ENCODE assay signal across 30 cellular contexts in the genomic region with DNA sequence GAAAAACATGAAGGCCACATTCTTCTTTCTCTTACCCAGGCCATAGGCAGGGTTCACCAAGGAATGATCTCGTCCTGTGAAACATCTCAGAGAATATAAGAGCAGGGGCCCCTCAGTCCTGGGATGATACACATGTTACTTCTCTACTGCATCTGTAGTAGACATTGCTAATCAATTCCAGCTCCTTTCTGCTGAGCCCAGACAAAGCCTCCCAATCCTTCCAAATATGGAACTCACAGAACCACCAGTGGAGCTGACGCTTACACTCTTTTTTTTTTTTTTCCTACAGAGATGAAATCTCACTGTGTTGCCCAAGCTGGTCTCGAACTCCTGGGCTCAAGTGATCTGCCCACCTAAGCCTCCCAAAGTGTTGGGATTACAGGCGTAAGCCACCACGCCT. TPM values are rescaled to one million over a fixed set of nuclear protein-coding genes. Genes with fewer than 3 reads are reported as not detected.
DNase-seq lines count a peak whose midpoint lies in the region; ATAC-seq, FAIRE-seq and TF ChIP-seq lines count a peak whose summit lies in the region.
"Had no signal": no experiment of that assay in that cellular context is flagged by ENCODE, and none has a peak within 500 bp of the region (broad histone marks: within the 10 kb centered on the region; RNA-seq: fewer than 3 reads in every experiment).

No MANE protein-coding gene starts in this region.

- CTCF ChIA-PET in Calu3 (lab: Charles Lee) = interaction anchor here (0.7 kb wide), 4 partner anchors 17 to 1198 kb away, joined by 3 to 6 read pairs (median 3); no protein-coding TSS in a partner anchor

- TF ChIP-seq POLR2A in suprapubic skin (IDR thresholded peaks at IDR 0.05) = no peak

- no TSS peak for BruUV-seq in Calu3 (replicated peaks; lab: Mats Ljungman, UMichigan)

- no peak for ATAC-seq in GM18868 (IDR thresholded peaks at IDR 0.05; ENCODE audit: unreplicated experiment)
- no peak for ATAC-seq in HG03175 (IDR thresholded peaks at IDR 0.05; ENCODE audit: unreplicated experiment)
- ATAC-seq: stimulated activated memory B cell treated with anti-CD40 and anti-IgM and Interleukin-4, amounts not matched to agents 10 μg/mL and 1 μg/mL and 100 μg/mL, for 72 hours; WTC11 had no signal

- DNase-seq in SK-N-MC (ENCODE audit: low read depth, low spot score) = no peak
- DNase-seq in kidney = peak; percentile 6
- no peak for DNase-seq in suprapubic skin (ENCODE audit: low spot score in 2 of 2)
- DNase-seq in Calu3 = no peak
- DNase-seq: activated CD4-positive, alpha-beta T cell treated with anti-CD3 and anti-CD28 coated beads, Interleukin-2, amount 50 U/mL, for 1 hour; activated naive CD4-positive, alpha-beta T cell treated with anti-CD3 and anti-CD28 coated beads for 36 hours; aorta; COR-L47; DMS79 treated with DMSO at 0.1 percent for 48 hours; head of caudate nucleus; kidney glomerular epithelial cell; mammary epithelial cell; NCI-H1092; NCI-H1694 treated with DMSO at 0.1 percent for 48 hours; NCI-H524; PC-9; SHP77; stimulated activated CD4-positive, alpha-beta T cell treated with anti-CD3 and anti-CD28 coated beads, Interleukin-4, amount 100 ng/mL, for 4 hours; SW 1271; trophoblast cell had no signal

- no peak for FAIRE-seq in kidney (lab: Jason Lieb, UNC)

- H3K4me1 Mint-ChIP-seq in brain = peaks cover 7% of the 10 kb centered on the region
- no peaks in the 10 kb centered on the region for H3K4me1 Mint-ChIP-seq in Calu3 (ENCODE audit: low read depth, unreplicated experiment)
- H3K4me1 Mint-ChIP-seq: central memory CD8-positive, alpha-beta T cell; neural progenitor cell; stimulated activated memory B cell treated with anti-CD40 and anti-IgM and Interleukin-4, amounts not matched to agents 10 μg/mL and 1 μg/mL and 100 μg/mL, for 72 hours; WTC11 had no signal

- no peaks in the 10 kb centered on the region for H3K36me3 ChIP-seq in SK-N-MC (ENCODE audit: insufficient read depth, low read length)
- H3K36me3 ChIP-seq in kidney (ENCODE audit: control insufficient read depth in 1 of 2, insufficient read depth in 2 of 2, low read length in 2 of 2) = no peaks in the 10 kb centered on the region
- H3K36me3 ChIP-seq in suprapubic skin = no peaks in the 10 kb centered on the region
- H3K36me3 ChIP-seq: neural progenitor cell had no signal

- H3K27me3 Mint-ChIP-seq in brain (no peaks in the 10 kb centered on the region), Calu3 (ENCODE audit: unreplicated experiment) (no peaks in the 10 kb centered on the region)
- H3K27me3 Mint-ChIP-seq: central memory CD8-positive, alpha-beta T cell; IgD-negative memory B cell; stimulated activated memory B cell treated with anti-CD40 and anti-IgM and Interleukin-4, amounts not matched to agents 10 μg/mL and 1 μg/mL and 100 μg/mL, for 72 hours had no signal

- TF ChIP-seq CTCF in brain (conservative IDR thresholded peaks at IDR 0.05) = no peak
- TF ChIP-seq CTCF in kidney (IDR thresholded peaks at IDR 0.05; ENCODE audit: borderline replicate concordance, extremely low read depth, insufficient read depth) = no peak
- no peak for TF ChIP-seq CTCF in suprapubic skin (IDR thresholded peaks at IDR 0.05)
- no peak for TF ChIP-seq CTCF in Calu3 (IDR thresholded peaks at IDR 0.05; ENCODE audit: unreplicated experiment)

- intact Hi-C loops in kidney (cut with DNase I) (no loop called here), Calu3 (cut with micrococcal nuclease; ENCODE audit: unreplicated experiment) (no loop called here)

- H3K27ac Mint-ChIP-seq in brain (peak overlapping the region in 3 of 5 experiments; percentile 8 to 78 (median 60)), Calu3 (ENCODE audit: unreplicated experiment) (no peak overlapping the region)
- H3K27ac Mint-ChIP-seq: activated naive CD4-positive, alpha-beta T cell treated with anti-CD3 and anti-CD28 coated beads for 36 hours; IgD-negative memory B cell; neural progenitor cell; stimulated activated memory B cell treated with anti-CD40 and anti-IgM and Interleukin-4, amounts not matched to agents 10 μg/mL and 1 μg/mL and 100 μg/mL, for 72 hours; WTC11 had no signal

- H3K4me3 Mint-ChIP-seq in brain = no peak overlapping the region
- no peak overlapping the region for H3K4me3 Mint-ChIP-seq in Calu3 (ENCODE audit: low read depth, unreplicated experiment)
- H3K4me3 Mint-ChIP-seq: activated naive CD4-positive, alpha-beta T cell treated with anti-CD3 and anti-CD28 coated beads for 36 hours; central memory CD8-positive, alpha-beta T cell; IgD-negative memory B cell; neural progenitor cell; stimulated activated memory B cell treated with anti-CD40 and anti-IgM and Interleukin-4, amounts not matched to agents 10 μg/mL and 1 μg/mL and 100 μg/mL, for 72 hours; WTC11 had no signal

- H3K4me1 ChIP-seq in kidney (ENCODE audit: control insufficient read depth in 1 of 2, insufficient read depth in 1 of 2, low read depth in 1 of 2, low read length in 2 of 2) (peaks cover 11 to 12% of the 10 kb centered on the region in 2 donors), suprapubic skin (peaks cover 2% of the 10 kb centered on the region)
- H3K4me1 ChIP-seq: HAP-1, neural progenitor cell had no signal

- H3K27ac ChIP-seq in SK-N-MC (peak overlapping the region; percentile 21; the same call in 1 of the 2 replicates), kidney (ENCODE audit: low read depth in 2 of 2, low read length in 2 of 2) (no peak overlapping the region), suprapubic skin (peak overlapping the region; percentile 38)
- H3K27ac ChIP-seq: neural progenitor cell, PC-9 had no signal

- TF ChIP-seq EP300 in suprapubic skin (IDR thresholded peaks at IDR 0.05) = no peak

- 87% methylated on average over 5 of the region's 5 CpGs for WGBS in suprapubic skin

- no peaks in the 10 kb centered on the region for H3K27me3 ChIP-seq in suprapubic skin
- H3K27me3 ChIP-seq: BLaER1, neural progenitor cell had no signal

- no peak overlapping the region for H3K9ac ChIP-seq in SK-N-MC (ENCODE audit: insufficient read length)
- no peak overlapping the region for H3K9ac ChIP-seq in kidney (ENCODE audit: low read length in 2 of 2)
- H3K9ac ChIP-seq: BLaER1, neural progenitor cell had no signal

- H3K36me3 Mint-ChIP-seq in brain (peaks cover 34% of the 10 kb centered on the region), Calu3 (ENCODE audit: insufficient read depth, unreplicated experiment) (no peaks in the 10 kb centered on the region)
- H3K36me3 Mint-ChIP-seq: neural progenitor cell, WTC11 had no signal

- no peaks in the 10 kb centered on the region for H3K9me3 ChIP-seq in SK-N-MC (ENCODE audit: low read depth, low read length)
- no peaks in the 10 kb centered on the region for H3K9me3 ChIP-seq in kidney (ENCODE audit: control insufficient read depth in 1 of 2, low read length in 2 of 2)
- no peaks in the 10 kb centered on the region for H3K9me3 ChIP-seq in suprapubic skin
- H3K9me3 ChIP-seq: BLaER1, HAP-1 had no signal

- no peaks in the 10 kb centered on the region for H3K9me3 Mint-ChIP-seq in brain
- no peaks in the 10 kb centered on the region for H3K9me3 Mint-ChIP-seq in Calu3 (ENCODE audit: low read depth, unreplicated experiment)
- H3K9me3 Mint-ChIP-seq: activated naive CD4-positive, alpha-beta T cell treated with anti-CD3 and anti-CD28 coated beads for 36 hours; central memory CD8-positive, alpha-beta T cell; IgD-negative memory B cell; neural progenitor cell; stimulated activated memory B cell treated with anti-CD40 and anti-IgM and Interleukin-4, amounts not matched to agents 10 μg/mL and 1 μg/mL and 100 μg/mL, for 72 hours had no signal

- H3K4me3 ChIP-seq in SK-N-MC (no peak overlapping the region), kidney (ENCODE audit: low read length in 2 of 2) (no peak overlapping the region), suprapubic skin (no peak overlapping the region)
- H3K4me3 ChIP-seq: BLaER1, HAP-1, neural progenitor cell, PC-9 had no signal

RNA-seq across cellular contexts. Expression of a gene that starts 9.1 kb away (rescaled TPM):
- 89.1 TPM for polyA plus RNA-seq in brain (ENCODE audit: insufficient read depth, low read depth, low replicate concordance)
- 12.2 TPM for total RNA-seq in kidney
- polyA plus RNA-seq in kidney (ENCODE audit: insufficient read depth, low read depth, low replicate concordance) = 53.6 TPM
- 10 to 100 TPM in 3 of 4 donors, 1 to 10 TPM in 1; 8.1 to 20.0 (median 14.1) TPM for total RNA-seq in suprapubic skin
- total RNA-seq in Calu3 (2022) = 5.1 and 7.6 TPM in 2 replicates

RNA-seq across cellular contexts. Expression of a gene that starts 33.1 kb away (rescaled TPM):
- 32.5 TPM for polyA plus RNA-seq in brain (ENCODE audit: insufficient read depth, low read depth, low replicate concordance)
- total RNA-seq in kidney = 25.2 TPM
- 34.4 TPM for polyA plus RNA-seq in kidney (ENCODE audit: insufficient read depth, low read depth, low replicate concordance)
- 10 to 100 TPM; 23.1 to 75.7 (median 27.3) TPM for total RNA-seq in suprapubic skin
- 63.6 and 65.8 TPM in 2 replicates for total RNA-seq in Calu3 (2022)

RNA-seq across cellular contexts. Expression of a gene that starts 55.5 kb away (rescaled TPM):
- polyA plus RNA-seq in brain (ENCODE audit: insufficient read depth, low read depth, low replicate concordance) (77.3 TPM), kidney (ENCODE audit: insufficient read depth, low read depth, low replicate concordance) (5.5 TPM)
- total RNA-seq in kidney (17.3 TPM), suprapubic skin (10 to 100 TPM; 20.9 to 36.7 (median 26.1) TPM), Calu3 (2022) (17.8 and 20.5 TPM in 2 replicates)

Comparison
In these comparisons a context has a peak if more than half of its experiments do, and no peak if none do; other contexts are left out.
1. H3K27ac ChIP-seq: peak in SK-N-MC (single experiment) and suprapubic skin (single experiment); none in kidney (0 of 2).